In genomic region chr12:117412465-117413190, GRCh38 we compare ENCODE assay signal across 20 cellular contexts. TPM values are rescaled to one million over a fixed set of nuclear protein-coding genes. Genes with fewer than 3 reads are reported as not detected.
"Had no signal": no experiment of that assay in that cellular context is flagged by ENCODE, and none has a peak within 500 bp of the region (broad histone marks: within the 10 kb centered on the region; RNA-seq: fewer than 3 reads in every experiment).

No MANE protein-coding gene starts in this region.

- H3K27ac ChIP-seq: adrenal gland, hepatocyte, ovary, spleen, uterus, WERI-Rb-1 had no signal

- H3K27me3 ChIP-seq: adrenal gland, hepatocyte, ovary, sigmoid colon, uterus had no signal

- H3K4me3 ChIP-seq: adrenal gland, hepatocyte, mucosa of descending colon, ovary, sigmoid colon, spleen, uterus had no signal

- H3K36me3 ChIP-seq: adrenal gland, ovary, sigmoid colon, spleen, uterus, WERI-Rb-1 had no signal

- FAIRE-seq: astrocyte, bronchial epithelial cell had no signal

- DNase-seq: activated CD4-positive, alpha-beta T cell treated with anti-CD3 and anti-CD28 coated beads, Interleukin-2, amount 50 U/mL, for 48 hours; activated gamma-delta T cell treated with Interleukin-2 at 50 U/mL for 16 hours; activated T-cell treated with anti-CD3 and anti-CD28 coated beads for 4 hours; adrenal gland; effector CD4-positive, alpha-beta T cell; left colon; naive thymus-derived CD4-positive, alpha-beta T cell; ovary; sigmoid colon; spleen; stimulated activated naive B cell treated with anti-CD40 and anti-IgM and Interleukin-4, amounts not matched to agents 10 μg/mL and 1 μg/mL and 100 μg/mL, for 72 hours; SW 1271; T-helper 2 cell; uterus; WERI-Rb-1 had no signal

- H3K9me3 ChIP-seq: adrenal gland, mucosa of descending colon, ovary, sigmoid colon, spleen, uterus had no signal

- H3K4me1 ChIP-seq: adrenal gland, uterus had no signal

- H2AFZ ChIP-seq: hepatocyte had no signal

- H3K4me2 ChIP-seq: hepatocyte had no signal

RNA-seq across cellular contexts. Expression of gene NOS1, which starts 51.2 kb away (rescaled TPM):
- total RNA-seq: activated T-helper 1 cell treated with anti-CD3 and anti-CD28 coated beads, Interleukin-12 subunit alpha, Interleukin-12 subunit beta, Interleukin-2, Interleukin-4 antibody, amounts not matched to agents 30 ng/mL and 10 ng/mL and 1 ng/mL, durations not matched to agents 14 hours and 24 hours and 36 hours; hepatocyte; naive thymus-derived CD4-positive, alpha-beta T cell had no signal
- polyA plus RNA-seq: hepatocyte; naive thymus-derived CD4-positive, alpha-beta T cell had no signal
